8 cellular contexts compared by ENCODE assay signal in the genomic region with DNA sequence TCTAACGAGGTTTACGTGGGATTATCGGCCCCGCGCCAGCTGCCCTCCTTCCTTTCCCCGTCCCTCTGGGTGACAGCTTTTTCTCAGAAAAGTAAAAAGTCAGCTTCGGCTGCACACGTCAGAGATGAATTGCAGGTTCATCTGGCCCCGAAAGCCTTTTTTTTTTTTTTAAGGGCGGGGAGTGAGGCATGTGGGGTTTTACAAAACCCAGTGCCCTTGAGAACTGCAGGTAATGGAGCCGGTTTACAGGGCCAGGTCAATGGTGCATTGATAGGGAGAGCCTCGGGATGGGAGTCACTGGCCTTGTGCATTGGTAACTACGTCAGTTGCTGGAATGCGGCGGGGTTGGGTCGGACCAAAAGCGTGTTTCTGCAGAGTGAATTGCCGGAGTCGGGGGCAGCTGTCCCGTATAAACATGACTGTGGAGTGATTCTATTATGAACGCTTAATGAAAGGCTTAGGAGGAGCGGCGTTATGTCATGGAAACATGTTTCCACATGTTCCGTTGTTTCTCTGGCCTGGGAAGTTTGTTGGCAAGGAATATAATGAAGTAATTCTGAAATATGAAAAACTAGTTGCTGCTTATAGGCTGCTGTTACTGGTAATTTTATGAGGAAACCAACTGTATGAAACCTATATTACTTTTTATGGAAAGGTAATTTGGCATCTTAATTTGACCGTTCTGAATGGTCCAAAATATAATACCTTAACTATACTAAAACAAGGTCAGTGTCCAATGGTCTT. TPM values are rescaled to one million over a fixed set of nuclear protein-coding genes. Genes with fewer than 3 reads are reported as not detected.
DNase-seq lines count a peak whose midpoint lies in the region; ATAC-seq and TF ChIP-seq lines count a peak whose summit lies in the region.

No MANE protein-coding gene starts in this region.

- no peaks in the 10 kb centered on the region for H3K9me3 ChIP-seq in KOPT-K1 (ENCODE audit: insufficient read depth, low read length, poor library complexity, severe bottlenecking)

- H3K27me3 Mint-ChIP-seq in WTC11 (ENCODE audit: low read depth) (peaks cover 56% of the 10 kb centered on the region), naive B cell (peaks cover 42 to 59% (median 44%) of the 10 kb centered on the region in 3 donors)

- H3K27ac Mint-ChIP-seq in WTC11 = no peak overlapping the region
- H3K27ac Mint-ChIP-seq in naive B cell = peak overlapping the region in 5 of 6 donors; percentile 45 to 93 (median 72)

- H3K4me1 Mint-ChIP-seq in WTC11 (peaks cover 28% of the 10 kb centered on the region), naive B cell (peaks cover 17 to 22% (median 19%) of the 10 kb centered on the region in 3 donors)

- H3K27ac ChIP-seq in KOPT-K1 (ENCODE audit: low read depth, low read length, poor library complexity, severe bottlenecking) = peak overlapping the region; percentile 59

- H3K36me3 ChIP-seq in KOPT-K1 (ENCODE audit: insufficient read depth, low read length) = no peaks in the 10 kb centered on the region

- DNase-seq in DMS153 (lab: John Stamatoyannopoulos, UW) = peak; percentile 15
- DNase-seq in WTC11 (ENCODE audit: low spot score) = peak; percentile 57
- DNase-seq in fibroblast of pulmonary artery (ENCODE audit: low read depth) = peak; percentile 77
- no peak for DNase-seq in naive B cell
- DNase-seq in NCI-H2107 (lab: John Stamatoyannopoulos, UW) = no peak
- DNase-seq in NCI-H1930 (lab: John Stamatoyannopoulos, UW) = no peak

- POLR2A ChIA-PET in WTC11 (lab: Charles Lee) = interaction anchor here (3.1 kb wide), 1 partner anchor 98 kb away, joined by 16 read pairs; a partner anchor contains a TSS

- peak overlapping the region; percentile 94 for H3K4me3 Mint-ChIP-seq in WTC11
- peak overlapping the region; percentile 83 to 98 (median 90) for H3K4me3 Mint-ChIP-seq in naive B cell

- TF ChIP-seq CTCF in WTC11 (IDR thresholded peaks at IDR 0.05) (no peak), fibroblast of pulmonary artery (IDR thresholded peaks at IDR 0.05; ENCODE audit: low read length, missing control alignments) (no peak)

- ATAC-seq in GM19468 (IDR thresholded peaks at IDR 0.05; ENCODE audit: extremely low read depth, unreplicated experiment) (peak; percentile 4), WTC11 (peak; percentile 17), naive B cell (ENCODE audit: low read depth in 2 of 2) (no peak)

- CTCF ChIA-PET in WTC11 (lab: Charles Lee) = interaction anchor here (1.6 to 1.9 kb wide), 2 partner anchors 98 to 182 kb away, joined by 7 to 10 read pairs; a partner anchor contains a TSS

- H3K9me3 Mint-ChIP-seq in WTC11 (no peaks in the 10 kb centered on the region), naive B cell (peaks cover 0 to 4% (median 2%) of the 10 kb centered on the region in 7 donors)

- peak overlapping the region; percentile 86 for H3K4me3 ChIP-seq in fibroblast of pulmonary artery (replicated peaks; ENCODE audit: low read depth, low read length)

- H3K36me3 Mint-ChIP-seq in WTC11 = no peaks in the 10 kb centered on the region
- peaks cover 0 to 8% of the 10 kb centered on the region in 2 donors for H3K36me3 Mint-ChIP-seq in naive B cell

TF ChIP-seq in WTC11, 78 proteins besides CTCF, POLR2A, EP300 and RAD21 (continues in another document):
- TF ChIP-seq FOXK1 (CRISPR knock-in tag; IDR thresholded peaks at IDR 0.05) = no peak
- TF ChIP-seq ATF1 (CRISPR knock-in tag; IDR thresholded peaks at IDR 0.05) = no peak
- TF ChIP-seq, protein P1, sequence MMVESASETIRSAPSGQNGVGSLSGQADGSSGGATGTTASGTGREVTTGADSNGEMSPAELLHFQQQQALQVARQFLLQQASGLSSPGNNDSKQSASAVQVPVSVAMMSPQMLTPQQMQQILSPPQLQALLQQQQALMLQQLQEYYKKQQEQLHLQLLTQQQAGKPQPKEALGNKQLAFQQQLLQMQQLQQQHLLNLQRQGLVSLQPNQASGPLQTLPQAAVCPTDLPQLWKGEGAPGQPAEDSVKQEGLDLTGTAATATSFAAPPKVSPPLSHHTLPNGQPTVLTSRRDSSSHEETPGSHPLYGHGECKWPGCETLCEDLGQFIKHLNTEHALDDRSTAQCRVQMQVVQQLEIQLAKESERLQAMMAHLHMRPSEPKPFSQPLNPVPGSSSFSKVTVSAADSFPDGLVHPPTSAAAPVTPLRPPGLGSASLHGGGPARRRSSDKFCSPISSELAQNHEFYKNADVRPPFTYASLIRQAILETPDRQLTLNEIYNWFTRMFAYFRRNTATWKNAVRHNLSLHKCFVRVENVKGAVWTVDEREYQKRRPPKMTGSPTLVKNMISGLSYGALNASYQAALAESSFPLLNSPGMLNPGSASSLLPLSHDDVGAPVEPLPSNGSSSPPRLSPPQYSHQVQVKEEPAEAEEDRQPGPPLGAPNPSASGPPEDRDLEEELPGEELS (CRISPR knock-in tag; IDR thresholded peaks at IDR 0.05) = no peak
- TF ChIP-seq, protein P2, sequence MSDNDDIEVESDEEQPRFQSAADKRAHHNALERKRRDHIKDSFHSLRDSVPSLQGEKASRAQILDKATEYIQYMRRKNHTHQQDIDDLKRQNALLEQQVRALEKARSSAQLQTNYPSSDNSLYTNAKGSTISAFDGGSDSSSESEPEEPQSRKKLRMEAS (CRISPR knock-in tag; IDR thresholded peaks at IDR 0.05) = no peak
- no peak for TF ChIP-seq TCF7 (CRISPR knock-in tag; IDR thresholded peaks at IDR 0.05; ENCODE audit: low read depth)
- TF ChIP-seq, protein P3, sequence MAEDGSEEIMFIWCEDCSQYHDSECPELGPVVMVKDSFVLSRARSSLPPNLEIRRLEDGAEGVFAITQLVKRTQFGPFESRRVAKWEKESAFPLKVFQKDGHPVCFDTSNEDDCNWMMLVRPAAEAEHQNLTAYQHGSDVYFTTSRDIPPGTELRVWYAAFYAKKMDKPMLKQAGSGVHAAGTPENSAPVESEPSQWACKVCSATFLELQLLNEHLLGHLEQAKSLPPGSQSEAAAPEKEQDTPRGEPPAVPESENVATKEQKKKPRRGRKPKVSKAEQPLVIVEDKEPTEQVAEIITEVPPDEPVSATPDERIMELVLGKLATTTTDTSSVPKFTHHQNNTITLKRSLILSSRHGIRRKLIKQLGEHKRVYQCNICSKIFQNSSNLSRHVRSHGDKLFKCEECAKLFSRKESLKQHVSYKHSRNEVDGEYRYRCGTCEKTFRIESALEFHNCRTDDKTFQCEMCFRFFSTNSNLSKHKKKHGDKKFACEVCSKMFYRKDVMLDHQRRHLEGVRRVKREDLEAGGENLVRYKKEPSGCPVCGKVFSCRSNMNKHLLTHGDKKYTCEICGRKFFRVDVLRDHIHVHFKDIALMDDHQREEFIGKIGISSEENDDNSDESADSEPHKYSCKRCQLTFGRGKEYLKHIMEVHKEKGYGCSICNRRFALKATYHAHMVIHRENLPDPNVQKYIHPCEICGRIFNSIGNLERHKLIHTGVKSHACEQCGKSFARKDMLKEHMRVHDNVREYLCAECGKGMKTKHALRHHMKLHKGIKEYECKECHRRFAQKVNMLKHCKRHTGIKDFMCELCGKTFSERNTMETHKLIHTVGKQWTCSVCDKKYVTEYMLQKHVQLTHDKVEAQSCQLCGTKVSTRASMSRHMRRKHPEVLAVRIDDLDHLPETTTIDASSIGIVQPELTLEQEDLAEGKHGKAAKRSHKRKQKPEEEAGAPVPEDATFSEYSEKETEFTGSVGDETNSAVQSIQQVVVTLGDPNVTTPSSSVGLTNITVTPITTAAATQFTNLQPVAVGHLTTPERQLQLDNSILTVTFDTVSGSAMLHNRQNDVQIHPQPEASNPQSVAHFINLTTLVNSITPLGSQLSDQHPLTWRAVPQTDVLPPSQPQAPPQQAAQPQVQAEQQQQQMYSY (CRISPR knock-in tag; IDR thresholded peaks at IDR 0.05) = no peak
- TF ChIP-seq, protein P4, sequence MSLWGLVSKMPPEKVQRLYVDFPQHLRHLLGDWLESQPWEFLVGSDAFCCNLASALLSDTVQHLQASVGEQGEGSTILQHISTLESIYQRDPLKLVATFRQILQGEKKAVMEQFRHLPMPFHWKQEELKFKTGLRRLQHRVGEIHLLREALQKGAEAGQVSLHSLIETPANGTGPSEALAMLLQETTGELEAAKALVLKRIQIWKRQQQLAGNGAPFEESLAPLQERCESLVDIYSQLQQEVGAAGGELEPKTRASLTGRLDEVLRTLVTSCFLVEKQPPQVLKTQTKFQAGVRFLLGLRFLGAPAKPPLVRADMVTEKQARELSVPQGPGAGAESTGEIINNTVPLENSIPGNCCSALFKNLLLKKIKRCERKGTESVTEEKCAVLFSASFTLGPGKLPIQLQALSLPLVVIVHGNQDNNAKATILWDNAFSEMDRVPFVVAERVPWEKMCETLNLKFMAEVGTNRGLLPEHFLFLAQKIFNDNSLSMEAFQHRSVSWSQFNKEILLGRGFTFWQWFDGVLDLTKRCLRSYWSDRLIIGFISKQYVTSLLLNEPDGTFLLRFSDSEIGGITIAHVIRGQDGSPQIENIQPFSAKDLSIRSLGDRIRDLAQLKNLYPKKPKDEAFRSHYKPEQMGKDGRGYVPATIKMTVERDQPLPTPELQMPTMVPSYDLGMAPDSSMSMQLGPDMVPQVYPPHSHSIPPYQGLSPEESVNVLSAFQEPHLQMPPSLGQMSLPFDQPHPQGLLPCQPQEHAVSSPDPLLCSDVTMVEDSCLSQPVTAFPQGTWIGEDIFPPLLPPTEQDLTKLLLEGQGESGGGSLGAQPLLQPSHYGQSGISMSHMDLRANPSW (CRISPR knock-in tag; conservative IDR thresholded peaks at IDR 0.05; ENCODE audit: low read depth) = no peak
- TF ChIP-seq OVOL2 (CRISPR knock-in tag; IDR thresholded peaks at IDR 0.05; ENCODE audit: borderline replicate concordance) = no peak
- TF ChIP-seq ZNF396 (CRISPR knock-in tag; IDR thresholded peaks at IDR 0.05; ENCODE audit: borderline replicate concordance) = no peak
- TF ChIP-seq KAT7 (CRISPR knock-in tag; IDR thresholded peaks at IDR 0.05; ENCODE audit: borderline replicate concordance) = no peak

RNA-seq across cellular contexts. Expression of a gene that starts 1.1 kb away (rescaled TPM):
- total RNA-seq in WTC11 (2021) = 6.9 to 9.9 TPM (median 9.6 TPM) in 3 replicates
- polyA plus RNA-seq in naive B cell (ENCODE audit: low read depth in 6 of 6) = under 1 TPM in 2 of 6 donors, not detected in 4; 0.05 TPM

RNA-seq across cellular contexts. Expression of a gene that starts 53.0 kb away (rescaled TPM):
- not detected in 3 replicates for total RNA-seq in WTC11 (2021)
- polyA plus RNA-seq in naive B cell (ENCODE audit: low read depth in 6 of 6) = not detected

Comparison
In these comparisons a context has a peak if more than half of its experiments do, and no peak if none do; other contexts are left out.
1. DNase-seq: peak in DMS153 (single experiment), WTC11 (single experiment) and fibroblast of pulmonary artery (single experiment); none in naive B cell (single experiment), NCI-H2107 (single experiment) and NCI-H1930 (0 of 2).
2. ATAC-seq: peak in GM19468 (single experiment) and WTC11 (single experiment); none in naive B cell (0 of 2).